18 cellular contexts compared by ENCODE assay signal in genomic region chr2:102116675-102117471, GRCh38. TPM values are rescaled to one million over a fixed set of nuclear protein-coding genes. Genes with fewer than 3 reads are reported as not detected.
DNase-seq lines count a peak whose midpoint lies in the region; ATAC-seq, FAIRE-seq and TF ChIP-seq lines count a peak whose summit lies in the region.
"Had no signal": no experiment of that assay in that cellular context is flagged by ENCODE, and none has a peak within 500 bp of the region (broad histone marks: within the 10 kb centered on the region; RNA-seq: fewer than 3 reads in every experiment).

No MANE protein-coding gene starts in this region.

- no peak overlapping the region for H2AFZ ChIP-seq in fibroblast of lung (ENCODE audit: low read length)

- H3K4me1 Mint-ChIP-seq in osteocyte (ENCODE audit: unreplicated experiment) = peaks cover 67% of the 10 kb centered on the region
- no peaks in the 10 kb centered on the region for H3K4me1 Mint-ChIP-seq in immature natural killer cell
- H3K4me1 Mint-ChIP-seq in stimulated activated effector memory CD8-positive, alpha-beta T cell treated with anti-CD3 and anti-CD28 coated beads, Interleukin-12 subunit alpha, Interleukin-12 subunit beta, amount 100 ng/mL, for 72 hours = peaks cover 49% of the 10 kb centered on the region

- no peak overlapping the region for H3K4me3 ChIP-seq in fibroblast of lung (replicated peaks in 1 of 4; ENCODE audit: control extremely low read depth in 1 of 4, insufficient read depth in 1 of 4, low read depth in 3 of 4, low read length in 4 of 4)
- H3K4me3 ChIP-seq: breast epithelium, GM12878, skin epidermis had no signal

- no peak overlapping the region for H3K9ac ChIP-seq in fibroblast of lung (ENCODE audit: insufficient read depth, low read length)

- H3K27me3 Mint-ChIP-seq in osteocyte (ENCODE audit: unreplicated experiment) (no peaks in the 10 kb centered on the region), immature natural killer cell (ENCODE audit: low read depth in 3 of 3) (peaks cover 2 to 7% (median 7%) of the 10 kb centered on the region in 3 donors)

- H3K36me3 Mint-ChIP-seq in osteocyte (ENCODE audit: unreplicated experiment) (peaks cover 2% of the 10 kb centered on the region), immature natural killer cell (no peaks in the 10 kb centered on the region)
- H3K36me3 Mint-ChIP-seq in stimulated activated effector memory CD8-positive, alpha-beta T cell treated with anti-CD3 and anti-CD28 coated beads, Interleukin-12 subunit alpha, Interleukin-12 subunit beta, amount 100 ng/mL, for 72 hours = no peaks in the 10 kb centered on the region

- peak; percentile 9 for FAIRE-seq in GM18507 (lab: Jason Lieb, UNC)
- FAIRE-seq: GM12878 had no signal

- H3K4me2 ChIP-seq in fibroblast of lung (ENCODE audit: extremely low read depth, insufficient read depth, low read length) = no peak overlapping the region

- no peaks in the 10 kb centered on the region for H3K36me3 ChIP-seq in fibroblast of lung (ENCODE audit: control insufficient read depth, insufficient read depth, low read length)
- H3K36me3 ChIP-seq: breast epithelium had no signal

- TF ChIP-seq CTCF in fibroblast of lung (conservative IDR thresholded peaks at IDR 0.05 in 1 of 2, IDR thresholded peaks at IDR 0.05 in 1 of 2; ENCODE audit: low read depth in 1 of 2, low read length in 2 of 2) (no peak), osteocyte (IDR thresholded peaks at IDR 0.05) (no peak)

- H3K27ac Mint-ChIP-seq in osteocyte (ENCODE audit: unreplicated experiment) (peak overlapping the region; percentile 57), immature natural killer cell (no peak overlapping the region)
- no peak overlapping the region for H3K27ac Mint-ChIP-seq in stimulated activated effector memory CD8-positive, alpha-beta T cell treated with anti-CD3 and anti-CD28 coated beads, Interleukin-12 subunit alpha, Interleukin-12 subunit beta, amount 100 ng/mL, for 72 hours

- H3K9me3 Mint-ChIP-seq in osteocyte (ENCODE audit: unreplicated experiment) (peaks cover 3% of the 10 kb centered on the region), immature natural killer cell (no peaks in the 10 kb centered on the region)
- H3K9me3 Mint-ChIP-seq in stimulated activated effector memory CD8-positive, alpha-beta T cell treated with anti-CD3 and anti-CD28 coated beads, Interleukin-12 subunit alpha, Interleukin-12 subunit beta, amount 100 ng/mL, for 72 hours = peaks cover 4% of the 10 kb centered on the region

- DNase-seq in activated CD4-positive, CD25-positive, alpha-beta regulatory T cell treated with anti-CD3 and anti-CD28 coated beads, Interleukin-2, amount 50 U/mL, for 72 hours = no peak
- DNase-seq in GM18507 (ENCODE audit: extremely low spot score, insufficient read length, low read depth) = no peak
- peak; percentile 40 to 87 for DNase-seq in fibroblast of lung (ENCODE audit: low read depth in 2 of 2)
- DNase-seq in osteocyte (ENCODE audit: extremely low spot score, unreplicated experiment) = no peak
- DNase-seq in immature natural killer cell = no peak
- no peak for DNase-seq in NCI-H2081 treated with DMSO at 0.1 percent for 48 hours (lab: John Stamatoyannopoulos, UW)
- DNase-seq in stimulated activated effector memory CD8-positive, alpha-beta T cell treated with anti-CD3 and anti-CD28 coated beads, Interleukin-12 subunit alpha, Interleukin-12 subunit beta, amount 100 ng/mL, for 72 hours (ENCODE audit: low spot score in 2 of 2) = no peak
- DNase-seq: 8988T; activated effector memory CD4-positive, alpha-beta T cell treated with anti-CD3 and anti-CD28 coated beads, Interleukin-2, amount 50 U/mL, for 16 hours; effector CD8-positive, alpha-beta T cell; foreskin fibroblast; NCI-H446 treated with DMSO at 0.1 percent for 48 hours; stimulated activated naive CD4-positive, alpha-beta T cell treated with Interleukin-2 at 50 U/mL for 16 hours had no signal

- H3K9me3 ChIP-seq in fibroblast of lung (ENCODE audit: control insufficient read depth, insufficient read depth, low read depth, low read length) = no peaks in the 10 kb centered on the region
- H3K9me3 ChIP-seq: breast epithelium had no signal

- peaks cover 20% of the 10 kb centered on the region for H3K4me1 ChIP-seq in fibroblast of lung (ENCODE audit: control insufficient read depth, extremely low read depth, insufficient read depth, low read length)
- H3K4me1 ChIP-seq: breast epithelium had no signal

- no peaks in the 10 kb centered on the region for H3K27me3 ChIP-seq in fibroblast of lung (ENCODE audit: control insufficient read depth, insufficient read depth, low read length)
- H3K27me3 ChIP-seq: breast epithelium had no signal

- no peaks in the 10 kb centered on the region for H4K20me1 ChIP-seq in fibroblast of lung (ENCODE audit: control insufficient read depth, extremely low read depth, insufficient read depth, low read length)

- H3K4me3 Mint-ChIP-seq in osteocyte (ENCODE audit: unreplicated experiment) (no peak overlapping the region), immature natural killer cell (no peak overlapping the region)
- H3K4me3 Mint-ChIP-seq in stimulated activated effector memory CD8-positive, alpha-beta T cell treated with anti-CD3 and anti-CD28 coated beads, Interleukin-12 subunit alpha, Interleukin-12 subunit beta, amount 100 ng/mL, for 72 hours = no peak overlapping the region

- H3K79me2 ChIP-seq in fibroblast of lung (ENCODE audit: control insufficient read depth, insufficient read depth, low read length) = no peaks in the 10 kb centered on the region

- ATAC-seq in activated CD4-positive, CD25-positive, alpha-beta regulatory T cell treated with anti-CD3 and anti-CD28 coated beads, Interleukin-2, amount 50 U/mL, for 24 hours = peak; percentile 50 to 56
- ATAC-seq in stimulated activated effector memory CD8-positive, alpha-beta T cell treated with anti-CD3 and anti-CD28 coated beads, Interleukin-12 subunit alpha, Interleukin-12 subunit beta, amount 100 ng/mL, for 72 hours = no peak
- ATAC-seq: GM12878, HCT116 had no signal

- peak overlapping the region; percentile 55 for H3K27ac ChIP-seq in fibroblast of lung (ENCODE audit: insufficient read depth, low read length)

RNA-seq across cellular contexts. Expression of gene IL1R1, which starts 25.7 kb away (rescaled TPM):
- total RNA-seq in fibroblast of lung (110 and 173 TPM in 2 replicates), osteocyte (56.3 and 59.8 TPM in 2 replicates)
- polyA plus RNA-seq in fibroblast of lung (167 and 232 TPM in 2 replicates), immature natural killer cell (1 to 10 TPM in 1 of 3 donors, under 1 TPM in 1, not detected in 1; 0.96 to 4.0 TPM)
- 85.0 and 121 TPM in 2 replicates for polyA plus RNA-seq in fibroblast of lung (2012)
- polyA minus RNA-seq in fibroblast of lung (ENCODE audit: low replicate concordance) = 62.3 and 67.8 TPM in 2 replicates

Comparison
In these comparisons a context has a peak if more than half of its experiments do, and no peak if none do; other contexts are left out.
1. DNase-seq: peak in fibroblast of lung (2 of 2); none in activated CD4-positive, CD25-positive, alpha-beta regulatory T cell treated with anti-CD3 and anti-CD28 coated beads, Interleukin-2, amount 50 U/mL, for 72 hours (single experiment), GM18507 (single experiment), osteocyte (single experiment), immature natural killer cell (0 of 3), NCI-H2081 treated with DMSO at 0.1 percent for 48 hours (single experiment) and stimulated activated effector memory CD8-positive, alpha-beta T cell treated with anti-CD3 and anti-CD28 coated beads, Interleukin-12 subunit alpha, Interleukin-12 subunit beta, amount 100 ng/mL, for 72 hours (0 of 2).